ENCODE assay signal across 15 cellular contexts in the genomic region with DNA sequence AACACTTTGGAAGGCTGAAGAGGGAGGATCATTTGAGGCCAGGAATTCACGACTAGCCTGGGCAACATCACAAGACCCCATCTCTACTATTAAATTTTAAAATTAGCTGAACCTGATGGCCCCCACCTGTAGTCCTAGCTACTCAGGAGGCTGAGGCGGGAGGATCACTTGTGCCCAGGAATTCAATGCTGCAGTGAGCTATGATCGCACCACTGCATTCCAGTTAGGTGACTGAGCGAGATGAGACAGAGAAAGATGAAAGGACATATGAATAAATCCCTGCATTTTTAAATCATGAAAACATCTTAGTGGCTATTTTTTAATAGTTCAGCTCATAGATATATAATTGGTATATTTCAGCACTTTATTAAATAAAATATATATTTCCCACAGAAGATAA.
"Had no signal": no experiment of that assay in that cellular context is flagged by ENCODE, and none has a peak within 500 bp of the region (broad histone marks: within the 10 kb centered on the region; RNA-seq: fewer than 3 reads in every experiment).

No MANE protein-coding gene starts in this region.

- H3K9me3 ChIP-seq: esophagus squamous epithelium, lower lobe of right lung, neutrophil, pancreas, thoracic aorta, upper lobe of right lung had no signal

- H3K4me1 ChIP-seq: esophagus squamous epithelium, lower lobe of right lung, pancreas, upper lobe of right lung had no signal

- H3K36me3 ChIP-seq: esophagus squamous epithelium, lower lobe of right lung, neutrophil, pancreas, thoracic aorta, upper lobe of right lung, WERI-Rb-1 had no signal

- H3K4me3 ChIP-seq: esophagus squamous epithelium, hepatocyte, lower lobe of right lung, pancreas, thoracic aorta, upper lobe of right lung had no signal

- DNase-seq: activated CD4-positive, alpha-beta T cell treated with anti-CD3 and anti-CD28 coated beads, Interleukin-2, amount 50 U/mL, for 4 hours; activated gamma-delta T cell; amniotic stem cell; dermis blood vessel endothelial cell; effector memory CD4-positive, alpha-beta T cell; esophagus squamous epithelium; lower lobe of right lung; pancreas; stimulated activated CD4-positive, alpha-beta T cell treated with anti-CD3 and anti-CD28 coated beads, Interleukin-4, amount 100 ng/mL, for 24 hours; T-helper 17 cell; upper lobe of right lung; WERI-Rb-1 had no signal

- H3K27me3 ChIP-seq: esophagus squamous epithelium, hepatocyte, neutrophil, pancreas, upper lobe of right lung had no signal
